26 cellular contexts compared by ENCODE assay signal in genomic region chr4:92433272-92433758, GRCh38.
DNase-seq lines count a peak whose midpoint lies in the region; FAIRE-seq and TF ChIP-seq lines count a peak whose summit lies in the region.
"Had no signal": no experiment of that assay in that cellular context is flagged by ENCODE, and none has a peak within 500 bp of the region (broad histone marks: within the 10 kb centered on the region; RNA-seq: fewer than 3 reads in every experiment).

No MANE protein-coding gene starts in this region.

- H3K27me3 ChIP-seq in HUES6 (ENCODE audit: control insufficient read depth, insufficient read depth, low read length): no peaks in the 10 kb centered on the region
- H3K27me3 ChIP-seq in endodermal cell (ENCODE audit: control insufficient read depth, insufficient read depth, low read length, poor library complexity, severe bottlenecking): no peaks in the 10 kb centered on the region
- no peaks in the 10 kb centered on the region for H3K27me3 ChIP-seq in iPS-20b (ENCODE audit: insufficient read depth, low read length)
- no peaks in the 10 kb centered on the region for H3K27me3 ChIP-seq in esophagus squamous epithelium
- H3K27me3 ChIP-seq: Peyer's patch, SJSA1 had no signal

- H3K9me3 ChIP-seq in HUES6 (ENCODE audit: control insufficient read depth, insufficient read depth, low read depth, low read length): peaks cover 31% of the 10 kb centered on the region
- peaks cover 24% of the 10 kb centered on the region for H3K9me3 ChIP-seq in endodermal cell (ENCODE audit: control insufficient read depth, low read length)
- peaks cover 17% of the 10 kb centered on the region for H3K9me3 ChIP-seq in iPS-20b (ENCODE audit: insufficient read depth, low read depth, low read length)
- H3K9me3 ChIP-seq in esophagus squamous epithelium: no peaks in the 10 kb centered on the region
- no peaks in the 10 kb centered on the region for H3K9me3 ChIP-seq in OCI-LY7 (ENCODE audit: low read length)
- H3K9me3 ChIP-seq: Peyer's patch, SJSA1 had no signal

- FAIRE-seq in urothelium cell line (lab: Jason Lieb, UNC): peak; percentile 13
- FAIRE-seq: G401.6, GM12892, HepG2, K562 had no signal

- no peaks in the 10 kb centered on the region for H3K79me2 ChIP-seq in OCI-LY7 (ENCODE audit: insufficient read depth, low read depth, low read length)

- H3K4me1 Mint-ChIP-seq in endodermal cell: peaks cover 5% of the 10 kb centered on the region
- H3K4me1 Mint-ChIP-seq: CD4-positive, CD25-positive, alpha-beta regulatory T cell had no signal

- no peak overlapping the region for H3K27ac Mint-ChIP-seq in endodermal cell
- H3K27ac Mint-ChIP-seq: CD4-positive, CD25-positive, alpha-beta regulatory T cell had no signal

- CTCF ChIA-PET in OCI-LY7 (lab: Charles Lee; ENCODE audit: unreplicated experiment): no interaction called here

- H3K4me3 Mint-ChIP-seq in endodermal cell: no peak overlapping the region
- H3K4me3 Mint-ChIP-seq: CD4-positive, CD25-positive, alpha-beta regulatory T cell had no signal

- TF ChIP-seq CTCF in endodermal cell (conservative IDR thresholded peaks at IDR 0.05) (no peak), esophagus squamous epithelium (IDR thresholded peaks at IDR 0.05) (no peak), OCI-LY7 (conservative IDR thresholded peaks at IDR 0.05; ENCODE audit: low read length) (no peak)

- 94 to 98% methylated on average over 4 of the region's 4 CpGs for WGBS in endodermal cell (ENCODE audit: insufficient coverage in 1 of 2, insufficient read length in 1 of 2), 2 experiments
- WGBS in esophagus squamous epithelium, 2 donors: 96 to 100% methylated on average over 4 of the region's 4 CpGs

- no peak for TF ChIP-seq POLR2A in esophagus squamous epithelium (IDR thresholded peaks at IDR 0.05)

- no peak overlapping the region for H2AFZ ChIP-seq in OCI-LY7 (ENCODE audit: low read length)
- H2AFZ ChIP-seq: GM23248 had no signal

- H3K9me3 Mint-ChIP-seq in endodermal cell: peaks cover 40% of the 10 kb centered on the region

- H3K4me2 ChIP-seq in OCI-LY7 (ENCODE audit: low read length): no peak overlapping the region

- peaks cover 42% of the 10 kb centered on the region for H3K36me3 Mint-ChIP-seq in endodermal cell (ENCODE audit: low read depth)
- H3K36me3 Mint-ChIP-seq: CD4-positive, CD25-positive, alpha-beta regulatory T cell had no signal

- no peaks in the 10 kb centered on the region for H3K9me2 ChIP-seq in OCI-LY7 (ENCODE audit: insufficient read depth, low read length)

- POLR2A ChIA-PET in OCI-LY7 (lab: Charles Lee): no interaction called here

- H4K20me1 ChIP-seq in OCI-LY7 (ENCODE audit: insufficient read depth, low read length): no peaks in the 10 kb centered on the region

- peaks cover 20% of the 10 kb centered on the region for H3K36me3 ChIP-seq in HUES6 (ENCODE audit: control insufficient read depth, insufficient read depth, low read length)
- H3K36me3 ChIP-seq in endodermal cell (ENCODE audit: control insufficient read depth, insufficient read depth, low read length): peaks cover 4% of the 10 kb centered on the region
- H3K36me3 ChIP-seq in iPS-20b (ENCODE audit: insufficient read depth, low read depth, low read length): peaks cover 20% of the 10 kb centered on the region
- H3K36me3 ChIP-seq in esophagus squamous epithelium: no peaks in the 10 kb centered on the region
- H3K36me3 ChIP-seq in OCI-LY7 (ENCODE audit: insufficient read depth, low read length): no peaks in the 10 kb centered on the region
- H3K36me3 ChIP-seq: Peyer's patch, SJSA1 had no signal

- DNase-seq in endodermal cell (peak; percentile 61), urothelium cell line (ENCODE audit: low spot score) (no peak), esophagus squamous epithelium (lab: John Stamatoyannopoulos, UW) (no peak), activated gamma-delta T cell (lab: John Stamatoyannopoulos, UW) (no peak), OCI-LY7 (ENCODE audit: low spot score) (no peak), ecto neural progenitor cell (ENCODE audit: low spot score) (no peak)
- DNase-seq: CD4-positive, CD25-positive, alpha-beta regulatory T cell; COR-L47; DMS 273 treated with DMSO at 0.1 percent for 48 hours; DND-41; GM23248; MM.1S; NCI-H1048; NCI-H1417 treated with DMSO at 0.1 percent for 48 hours; NCI-H187 treated with DMSO at 0.1 percent for 48 hours; NCI-H2107; NCI-H524; NCI-H82; Peyer's patch had no signal

- H3K4me1 ChIP-seq in HUES6 (ENCODE audit: control insufficient read depth, insufficient read depth, low read length) (peaks cover 59% of the 10 kb centered on the region), endodermal cell (ENCODE audit: control insufficient read depth, insufficient read depth, low read length) (no peaks in the 10 kb centered on the region), iPS-20b (ENCODE audit: insufficient read depth, low read length) (peaks cover 35% of the 10 kb centered on the region; the same call in 1 of the 2 replicates), esophagus squamous epithelium (no peaks in the 10 kb centered on the region), OCI-LY7 (ENCODE audit: insufficient read depth, low read length, poor library complexity, severe bottlenecking) (no peaks in the 10 kb centered on the region)
- H3K4me1 ChIP-seq: Peyer's patch, SJSA1 had no signal

- peaks cover 1% of the 10 kb centered on the region for H3K27me3 Mint-ChIP-seq in endodermal cell (ENCODE audit: insufficient read depth)
- H3K27me3 Mint-ChIP-seq: CD4-positive, CD25-positive, alpha-beta regulatory T cell had no signal

- peak overlapping the region; percentile 35 for H3K9ac ChIP-seq in HUES6 (ENCODE audit: low read length)
- H3K9ac ChIP-seq in endodermal cell (ENCODE audit: extremely low read depth, low read length, poor library complexity, severe bottlenecking): no peak overlapping the region
- peak overlapping the region; percentile 50; the same call in 1 of the 2 replicates for H3K9ac ChIP-seq in iPS-20b (ENCODE audit: low read depth, low read length)
- H3K9ac ChIP-seq: GM23248 had no signal

- intact Hi-C loops in esophagus squamous epithelium (cut with DNase I) (no loop called here), OCI-LY7 (cut with micrococcal nuclease; ENCODE audit: unreplicated experiment) (no loop called here)

- H3K27ac ChIP-seq in HUES6 (ENCODE audit: low read depth, low read length) (peak overlapping the region; percentile 82), endodermal cell (ENCODE audit: low read depth, low read length) (no peak overlapping the region), iPS-20b (ENCODE audit: low read length) (peak overlapping the region; percentile 94), esophagus squamous epithelium (no peak overlapping the region), OCI-LY7 (ENCODE audit: low read depth, low read length, poor library complexity, severe bottlenecking) (no peak overlapping the region)
- H3K27ac ChIP-seq: GM23248, Peyer's patch, SJSA1 had no signal

- no TSS peak for BruUV-seq in OCI-LY7 (replicated peaks; lab: Mats Ljungman, UMichigan)

- H3K4me3 ChIP-seq in HUES6 (ENCODE audit: low read depth, low read length): 0 out of 2 replicates have a peak overlapping the region, but pooled peaks have one; percentile 6
- no peak overlapping the region for H3K4me3 ChIP-seq in endodermal cell (ENCODE audit: low read length)
- no peak overlapping the region; the same call in 1 of the 2 replicates for H3K4me3 ChIP-seq in iPS-20b (ENCODE audit: low read length)
- H3K4me3 ChIP-seq in esophagus squamous epithelium: no peak overlapping the region
- no peak overlapping the region for H3K4me3 ChIP-seq in OCI-LY7 (ENCODE audit: low read depth, low read length, poor library complexity, severe bottlenecking)
- H3K4me3 ChIP-seq: GM23248, K562, Peyer's patch, SJSA1 had no signal

Comparison
In these comparisons a context has a peak if more than half of its experiments do, and no peak if none do; other contexts are left out.
1. H3K27ac ChIP-seq: peak in HUES6 (single experiment) and iPS-20b (single experiment); none in endodermal cell (single experiment), esophagus squamous epithelium (0 of 4) and OCI-LY7 (single experiment).